Comparison of ENCODE assay signal across 16 cellular contexts in genomic region chr10:86678999-86679792, GRCh38. TPM values are rescaled to one million over a fixed set of nuclear protein-coding genes. Genes with fewer than 3 reads are reported as not detected.
DNase-seq lines count a peak whose midpoint lies in the region; ATAC-seq, FAIRE-seq and TF ChIP-seq lines count a peak whose summit lies in the region.
"Had no signal": no experiment of that assay in that cellular context is flagged by ENCODE, and none has a peak within 500 bp of the region (broad histone marks: within the 10 kb centered on the region; RNA-seq: fewer than 3 reads in every experiment).

No MANE protein-coding gene starts in this region.

- SMC1A ChIA-PET in GM12878 (lab: Charles Lee; ENCODE audit: uncharacterized antibody, unreplicated experiment) = interaction anchor here (1.0 kb wide), 3 partner anchors 15 to 49 kb away, joined by 3 read pairs; no protein-coding TSS in a partner anchor

- POLR2A ChIA-PET in GM12878 (lab: Charles Lee) = no interaction called here

- H3K4me1 ChIP-seq in GM12878 (ENCODE audit: control insufficient read depth, insufficient read depth, low read length) (peaks cover 4% of the 10 kb centered on the region; the same call in 1 of the 2 replicates), gastrocnemius medialis (peaks cover 96 to 100% of the 10 kb centered on the region in 2 donors)

- no peak for TF ChIP-seq CTCF in GM12878 (IDR thresholded peaks at IDR 0.05 in 2 of 3, conservative IDR thresholded peaks at IDR 0.05 in 1 of 3; ENCODE audit: control insufficient read depth in 2 of 3, extremely low read depth in 1 of 3, insufficient read depth in 1 of 3, low read depth in 3 of 3, low read length in 3 of 3)
- TF ChIP-seq CTCF in gastrocnemius medialis (IDR thresholded peaks at IDR 0.05 in 4 of 5, conservative IDR thresholded peaks at IDR 0.05 in 1 of 5) = no peak

- no peaks in the 10 kb centered on the region for H3K27me3 Mint-ChIP-seq in activated naive CD4-positive, alpha-beta T cell treated with anti-CD3 and anti-CD28 coated beads for 36 hours (ENCODE audit: low read depth)
- H3K27me3 Mint-ChIP-seq: activated CD4-positive, alpha-beta T cell treated with anti-CD3 and anti-CD28 coated beads, Interleukin-2, amount 10 ng/mL, durations not matched to agents 7 days and 5 days had no signal

- CTCF ChIA-PET in GM12878 (lab: Yijun Ruan, JAX) = interaction anchor here (0.8 to 1.9 kb wide), 3 partner anchors 10 to 36 kb away, joined by 3 to 5 read pairs (median 3); no protein-coding TSS in a partner anchor
- CTCF ChIA-PET in activated naive CD4-positive, alpha-beta T cell treated with anti-CD3 and anti-CD28 coated beads for 36 hours (lab: Charles Lee) = interaction anchor here (1.1 kb wide), 1 partner anchor 9 kb away, joined by 3 read pairs; no protein-coding TSS in a partner anchor

- no peaks in the 10 kb centered on the region for H3K36me3 Mint-ChIP-seq in activated naive CD4-positive, alpha-beta T cell treated with anti-CD3 and anti-CD28 coated beads for 36 hours (ENCODE audit: low read depth)

- no peaks in the 10 kb centered on the region for H3K4me1 Mint-ChIP-seq in activated naive CD4-positive, alpha-beta T cell treated with anti-CD3 and anti-CD28 coated beads for 36 hours (ENCODE audit: low read depth)
- H3K4me1 Mint-ChIP-seq: activated CD4-positive, alpha-beta T cell treated with anti-CD3 and anti-CD28 coated beads, Interleukin-2, amount 10 ng/mL, durations not matched to agents 7 days and 5 days had no signal

- H3K27ac Mint-ChIP-seq in activated naive CD4-positive, alpha-beta T cell treated with anti-CD3 and anti-CD28 coated beads for 36 hours = no peak overlapping the region
- H3K27ac Mint-ChIP-seq: activated CD4-positive, alpha-beta T cell treated with anti-CD3 and anti-CD28 coated beads, Interleukin-2, amount 10 ng/mL, durations not matched to agents 7 days and 5 days had no signal

- TF ChIP-seq EP300 in GM12878 (IDR thresholded peaks at IDR 0.05; ENCODE audit: borderline replicate concordance in 1 of 2, control insufficient read depth in 1 of 2, low read depth in 2 of 2, low read length in 2 of 2) = no peak

- H3K4me3 ChIP-seq in GM12878 (no peak overlapping the region), gastrocnemius medialis (no peak overlapping the region)

- no peaks in the 10 kb centered on the region; a peak in 1 of 4 replicates for H3K27me3 ChIP-seq in GM12878 (replicated peaks in 1 of 2; ENCODE audit: control insufficient read depth in 2 of 2, insufficient read depth in 2 of 2, low read length in 1 of 2)
- no peaks in the 10 kb centered on the region for H3K27me3 ChIP-seq in gastrocnemius medialis

- WGBS in GM12878 (ENCODE audit: insufficient coverage, insufficient replicate concordance, low lambda C conversion rate, missing lambda C conversion rate) = 39% methylated on average over 13 of the region's 13 CpGs

- RAD21 ChIA-PET in GM12878 (lab: Charles Lee; ENCODE audit: unreplicated experiment) = interaction anchor here (0.6 kb wide), 1 partner anchor 10 kb away, joined by 3 read pairs; no protein-coding TSS in a partner anchor

- no peaks in the 10 kb centered on the region for H4K20me1 ChIP-seq in GM12878 (ENCODE audit: control insufficient read depth, insufficient read depth)

- no TSS peak for BruUV-seq in GM12878 (replicated peaks; lab: Mats Ljungman, UMichigan)

- H3K4me3 Mint-ChIP-seq in activated naive CD4-positive, alpha-beta T cell treated with anti-CD3 and anti-CD28 coated beads for 36 hours = no peak overlapping the region
- H3K4me3 Mint-ChIP-seq: activated CD4-positive, alpha-beta T cell treated with anti-CD3 and anti-CD28 coated beads, Interleukin-2, amount 10 ng/mL, durations not matched to agents 7 days and 5 days had no signal

- ATAC-seq in HG03159 (IDR thresholded peaks at IDR 0.05; ENCODE audit: unreplicated experiment) = peak; percentile 67
- peak; percentile 68 for ATAC-seq in GM12878
- ATAC-seq in gastrocnemius medialis = peak; percentile 15 to 72
- ATAC-seq: HCT116 had no signal

- no peaks in the 10 kb centered on the region for H3K9me3 Mint-ChIP-seq in activated naive CD4-positive, alpha-beta T cell treated with anti-CD3 and anti-CD28 coated beads for 36 hours
- H3K9me3 Mint-ChIP-seq: activated CD4-positive, alpha-beta T cell treated with anti-CD3 and anti-CD28 coated beads, Interleukin-2, amount 10 ng/mL, durations not matched to agents 7 days and 5 days had no signal

- H3K4me2 ChIP-seq in GM12878 (ENCODE audit: control insufficient read depth, insufficient read depth) = no peak overlapping the region; the same call in 1 of the 2 replicates

- H3K9me3 ChIP-seq in GM12878 (replicated peaks; ENCODE audit: control insufficient read depth, insufficient read depth, low read length) (no peaks in the 10 kb centered on the region), gastrocnemius medialis (no peaks in the 10 kb centered on the region)

- intact Hi-C loops in GM12878 (cut with micrococcal nuclease; ENCODE audit: unreplicated experiment) (no loop called here), gastrocnemius medialis (cut with DNase I; ENCODE audit: low total_unique reads) (loop anchor here (5.0 kb wide), 1 partner anchor 157 kb away; the partner anchor contains the start of gene WAPL)
- intact Hi-C loops in activated naive CD4-positive, alpha-beta T cell treated with anti-CD3 and anti-CD28 coated beads for 36 hours (cut with micrococcal nuclease) = no loop called here

- DNase-seq in GM19238 (ENCODE audit: insufficient read length, low spot score) = peak; percentile 41
- DNase-seq in GM12878 (ENCODE audit: low read depth, low spot score) = peak; percentile 7
- no peak for DNase-seq in gastrocnemius medialis
- no peak for DNase-seq in activated naive CD4-positive, alpha-beta T cell treated with anti-CD3 and anti-CD28 coated beads for 36 hours
- DNase-seq in activated CD4-positive, alpha-beta T cell treated with anti-CD3 and anti-CD28 coated beads for 48 hours = no peak
- DNase-seq in NCI-H2227 treated with DMSO at 0.1 percent for 48 hours (lab: John Stamatoyannopoulos, UW) = no peak
- DNase-seq in GOT3 (lab: John Stamatoyannopoulos, UW) = no peak
- DNase-seq: activated CD4-positive, alpha-beta T cell treated with anti-CD3 and anti-CD28 coated beads, Interleukin-2, amount 10 ng/mL, durations not matched to agents 7 days and 5 days; activated naive CD4-positive, alpha-beta T cell; cerebellar nuclear complex; foreskin fibroblast; mesendoderm; NCI-H2081 had no signal

- no peaks in the 10 kb centered on the region for H3K79me2 ChIP-seq in GM12878 (ENCODE audit: control insufficient read depth, insufficient read depth, low read length)

- no peak for TF ChIP-seq POLR2A in GM12878 (IDR thresholded peaks at IDR 0.05; ENCODE audit: low read depth, low read length)
- no peak for TF ChIP-seq POLR2A in gastrocnemius medialis (IDR thresholded peaks at IDR 0.05)

- peak overlapping the region; percentile 42 for H2AFZ ChIP-seq in GM12878 (ENCODE audit: control insufficient read depth, low read depth, low read length)

- FAIRE-seq in GM12878 (lab: Jason Lieb, UNC) = peak; percentile 72

- H3K36me3 ChIP-seq in GM12878 (ENCODE audit: control insufficient read depth in 2 of 2, insufficient read depth in 2 of 2, low read length in 1 of 2) = no peaks in the 10 kb centered on the region
- peaks cover 0 to 26% of the 10 kb centered on the region in 2 donors for H3K36me3 ChIP-seq in gastrocnemius medialis

- no peak overlapping the region for H3K9ac ChIP-seq in GM12878 (ENCODE audit: control insufficient read depth, insufficient read depth, low read length)

- H3K27ac ChIP-seq in GM12878 (ENCODE audit: control insufficient read depth, insufficient read depth) = no peak overlapping the region
- H3K27ac ChIP-seq in gastrocnemius medialis = peak overlapping the region; percentile 98 to 100 (median 99)

- no peak for TF ChIP-seq RAD21 in GM12878 (IDR thresholded peaks at IDR 0.05; ENCODE audit: insufficient read depth, low read depth, low read length)

- in situ Hi-C loops in GM12878 (cut with MboI) = no loop called here
- in situ Hi-C loops in gastrocnemius medialis (cut with MboI; ENCODE audit: low sequenced_read_pairs in 4 of 4) = loop anchor here in 1 of 4 donors (10.0 kb wide), 1 partner anchor 154 kb away; the partner anchor contains the start of gene WAPL

RNA-seq across cellular contexts. Expression of gene LDB3, which starts 10.9 kb away (rescaled TPM):
- 0.06 TPM in 1 of 2 replicates, not detected in the other for total RNA-seq in GM12878 (2013; cell fraction: nucleolus; rRNA removed)
- under 0.01 TPM in 1 of 2 replicates, not detected in the other for total RNA-seq in GM12878 (2014; rRNA removed)
- 0.04 TPM in 1 of 2 replicates, not detected in the other for total RNA-seq in GM12878 (2014; rRNA removed; fragmentation: Illumina TruSeq; extraction: Trizol)
- total RNA-seq in GM12878 (2021) = 0.05 TPM in 1 of 2 replicates, not detected in the other
- polyA plus RNA-seq in GM12878 (2011; ENCODE audit: low read depth) = not detected
- 0.03 and 0.04 TPM in 2 replicates for polyA plus RNA-seq in GM12878 (2011; rRNA removed)
- 0.05 and 0.10 TPM in 2 replicates for polyA plus RNA-seq in GM12878 (2011; cell fraction: cytosol; rRNA removed)
- 0.04 and 0.06 TPM in 2 replicates for polyA plus RNA-seq in GM12878 (2011; cell fraction: nucleus; rRNA removed)
- polyA plus RNA-seq in GM12878 (2012) = 0.05 and 0.11 TPM in 2 replicates
- 0.03 and 0.04 TPM in 2 replicates for polyA plus RNA-seq in GM12878 (2014; fragmentation: Illumina TruSeq; extraction: Trizol)
- polyA plus RNA-seq in GM12878 (2014; fragmentation: Nextera tagmentation; extraction: Ambion mirVana) = under 1 TPM; 0.02 to 0.05 TPM
- polyA plus RNA-seq in GM12878 (2014; rRNA removed) = 0.03 and 0.05 TPM in 2 replicates
- polyA plus RNA-seq in GM12878 (2016; fragmentation: Nextera tagmentation; extraction: Ambion mirVana) = under 1 TPM; 0.06 to 0.07 TPM
- polyA minus RNA-seq in GM12878 (2011; rRNA and poly(A)+ RNA removed) = 0.15 TPM in 1 of 2 replicates, not detected in the other
- not detected in 2 replicates for polyA minus RNA-seq in GM12878 (2011; cell fraction: cytosol; rRNA and poly(A)+ RNA removed)
- not detected in 2 replicates for polyA minus RNA-seq in GM12878 (2011; cell fraction: nucleus; rRNA and poly(A)+ RNA removed)
- total RNA-seq in gastrocnemius medialis = 100 to 1,000 TPM; 164 to 305 (median 227) TPM
- under 1 TPM; 0.10 to 0.38 TPM for total RNA-seq in activated naive CD4-positive, alpha-beta T cell treated with anti-CD3 and anti-CD28 coated beads for 36 hours

RNA-seq across cellular contexts. Expression of gene OPN4, which starts 24.8 kb away (rescaled TPM):
- total RNA-seq in GM12878 (2013; cell fraction: nucleolus; rRNA removed) = not detected in 2 replicates
- total RNA-seq in GM12878 (2014; rRNA removed) (not detected in 2 replicates), GM12878 (2014; rRNA removed; fragmentation: Illumina TruSeq; extraction: Trizol) (not detected in 2 replicates), GM12878 (2021) (not detected in 2 replicates), gastrocnemius medialis (1 to 10 TPM in 1 of 4 donors, under 1 TPM in 2, not detected in 1; 0.13 to 4.2 (median 0.92) TPM)
- not detected for polyA plus RNA-seq in GM12878 (2011; ENCODE audit: low read depth)
- polyA plus RNA-seq in GM12878 (2011; rRNA removed) (not detected in 2 replicates), GM12878 (2014; fragmentation: Illumina TruSeq; extraction: Trizol) (not detected in 2 replicates), GM12878 (2014; fragmentation: Nextera tagmentation; extraction: Ambion mirVana) (not detected), GM12878 (2014; rRNA removed) (not detected in 2 replicates), GM12878 (2016; fragmentation: Nextera tagmentation; extraction: Ambion mirVana) (not detected)
- polyA plus RNA-seq in GM12878 (2011; cell fraction: cytosol; rRNA removed) = not detected in 2 replicates
- not detected in 2 replicates for polyA plus RNA-seq in GM12878 (2011; cell fraction: nucleus; rRNA removed)
- not detected in 2 replicates for polyA plus RNA-seq in GM12878 (2012)
- polyA minus RNA-seq in GM12878 (2011; rRNA and poly(A)+ RNA removed) = not detected in 2 replicates
- polyA minus RNA-seq in GM12878 (2011; cell fraction: cytosol; rRNA and poly(A)+ RNA removed) = not detected in 2 replicates
- polyA minus RNA-seq in GM12878 (2011; cell fraction: nucleus; rRNA and poly(A)+ RNA removed) = not detected in 2 replicates
- not detected for total RNA-seq in activated naive CD4-positive, alpha-beta T cell treated with anti-CD3 and anti-CD28 coated beads for 36 hours
- total RNA-seq: activated CD4-positive, alpha-beta T cell treated with anti-CD3 and anti-CD28 coated beads, Interleukin-2, amount 10 ng/mL, durations not matched to agents 7 days and 5 days; renal cortical epithelial cell had no signal

Comparison
In these comparisons a context has a peak if more than half of its experiments do, and no peak if none do; other contexts are left out.
1. DNase-seq: peak in GM19238 (single experiment) and GM12878 (single experiment); none in gastrocnemius medialis (0 of 2), activated naive CD4-positive, alpha-beta T cell treated with anti-CD3 and anti-CD28 coated beads for 36 hours (single experiment), activated CD4-positive, alpha-beta T cell treated with anti-CD3 and anti-CD28 coated beads for 48 hours (single experiment), NCI-H2227 treated with DMSO at 0.1 percent for 48 hours (single experiment) and GOT3 (single experiment).
2. RNA of gene LDB3, which starts 10.9 kb away (total RNA-seq): 164 to 305 TPM in gastrocnemius medialis; 0.10 to 0.38 TPM in activated naive CD4-positive, alpha-beta T cell treated with anti-CD3 and anti-CD28 coated beads for 36 hours and under 0.01 to 0.06 TPM in GM12878; every median in the first group is over 100 times any median in the second.
3. Peak in every context shown above with its lines, with median percentiles within 50 percentile points of each other: ATAC-seq.